ENCODE assay signal across 9 cellular contexts in genomic region chr19:30226464-30227070, GRCh38.
DNase-seq lines count a peak whose midpoint lies in the region; ATAC-seq, FAIRE-seq and TF ChIP-seq lines count a peak whose summit lies in the region.
"Had no signal": no experiment of that assay in that cellular context is flagged by ENCODE, and none has a peak within 500 bp of the region (broad histone marks: within the 10 kb centered on the region; RNA-seq: fewer than 3 reads in every experiment).

No MANE protein-coding gene starts in this region.

- SMC1A ChIA-PET in GM12878 (lab: Charles Lee; ENCODE audit: uncharacterized antibody, unreplicated experiment), result no interaction called here

- no peaks in the 10 kb centered on the region for H3K9me3 Mint-ChIP-seq in activated CD8-positive, alpha-beta memory T cell treated with anti-CD3 and anti-CD28 coated beads, Interleukin-2, amount 10 ng/mL, durations not matched to agents 7 days and 5 days (ENCODE audit: low read depth)

- peaks cover 80% of the 10 kb centered on the region for H3K27me3 Mint-ChIP-seq in activated CD8-positive, alpha-beta memory T cell treated with anti-CD3 and anti-CD28 coated beads, Interleukin-2, amount 10 ng/mL, durations not matched to agents 7 days and 5 days

- no peak for ATAC-seq in activated CD8-positive, alpha-beta memory T cell treated with anti-CD3 and anti-CD28 coated beads, Interleukin-2, amount 10 ng/mL, durations not matched to agents 7 days and 5 days
- ATAC-seq in GM12878 (no peak), upper lobe of left lung (ENCODE audit: low FRiP score in 2 of 2) (no peak), HG03025 (IDR thresholded peaks at IDR 0.05; ENCODE audit: low FRiP score, unreplicated experiment) (no peak)

- peak overlapping the region; percentile 78 for H3K4me3 Mint-ChIP-seq in activated CD8-positive, alpha-beta memory T cell treated with anti-CD3 and anti-CD28 coated beads, Interleukin-2, amount 10 ng/mL, durations not matched to agents 7 days and 5 days

- POLR2A ChIA-PET in GM12878 (lab: Charles Lee), result no interaction called here

- no peak overlapping the region for H2AFZ ChIP-seq in GM12878 (ENCODE audit: control insufficient read depth, low read depth, low read length)

- TF ChIP-seq POLR2A in GM12878 (IDR thresholded peaks at IDR 0.05; ENCODE audit: low read depth, low read length) (no peak), upper lobe of left lung (IDR thresholded peaks at IDR 0.05) (no peak)

- CTCF ChIA-PET in activated CD8-positive, alpha-beta memory T cell treated with anti-CD3 and anti-CD28 coated beads, Interleukin-2, amount 10 ng/mL, durations not matched to agents 7 days and 5 days (lab: Charles Lee), result no interaction called here
- CTCF ChIA-PET in GM12878 (lab: Yijun Ruan, JAX), result no interaction called here

- 48% methylated on average over 31 of the region's 32 CpGs for WGBS in GM12878 (ENCODE audit: insufficient coverage, insufficient replicate concordance, low lambda C conversion rate, missing lambda C conversion rate)
- 3 to 4% methylated on average over 32 of the region's 32 CpGs for WGBS in upper lobe of left lung, 2 donors

- FAIRE-seq in GM12878 (lab: Jason Lieb, UNC), result no peak

- H3K9me3 ChIP-seq in GM12878 (replicated peaks; ENCODE audit: control insufficient read depth, insufficient read depth, low read length) (no peaks in the 10 kb centered on the region; the same call in 2 of the 3 replicates), upper lobe of left lung (no peaks in the 10 kb centered on the region)

- H4K20me1 ChIP-seq in GM12878 (ENCODE audit: control insufficient read depth, insufficient read depth), result no peaks in the 10 kb centered on the region; the same call in 1 of the 2 replicates

- intact Hi-C loops in GM12878 (cut with micrococcal nuclease; ENCODE audit: unreplicated experiment), result loop anchor here (10.0 kb wide), 1 partner anchor 428 kb away; no protein-coding TSS in a partner anchor

- no TSS peak for BruUV-seq in GM12878 (replicated peaks; lab: Mats Ljungman, UMichigan)

- no peak for DNase-seq in activated CD8-positive, alpha-beta memory T cell treated with anti-CD3 and anti-CD28 coated beads, Interleukin-2, amount 10 ng/mL, durations not matched to agents 7 days and 5 days
- DNase-seq in activated CD8-positive, alpha-beta memory T cell treated with anti-CD3 and anti-CD28 coated beads, Interleukin-2, amount 50 U/mL, for 4 hours, result no peak
- DNase-seq in GM12878 (ENCODE audit: low read depth, low spot score) (no peak), mesenteric fat pad (ENCODE audit: low spot score) (peak; percentile 67), upper lobe of left lung (peak in 1 of 2 donors; percentile 58), amniotic stem cell (lab: John Stamatoyannopoulos, UW) (no peak), NAMALWA (ENCODE audit: low spot score) (no peak)
- DNase-seq: NCI-H226 had no signal

- H3K4me1 ChIP-seq in GM12878 (ENCODE audit: control insufficient read depth, insufficient read depth, low read length) (no peaks in the 10 kb centered on the region), upper lobe of left lung (peaks cover 23 to 51% (median 41%) of the 10 kb centered on the region in 4 donors)

- peak overlapping the region; percentile 67; the same call in 1 of the 2 replicates for H3K4me3 ChIP-seq in GM12878
- H3K4me3 ChIP-seq in upper lobe of left lung, result peak overlapping the region in 3 of 4 donors; percentile 48 to 70 (median 65)

- H3K79me2 ChIP-seq in GM12878 (ENCODE audit: control insufficient read depth, insufficient read depth, low read length), result no peaks in the 10 kb centered on the region

- TF ChIP-seq RAD21 in GM12878 (IDR thresholded peaks at IDR 0.05; ENCODE audit: insufficient read depth, low read depth, low read length), result no peak

- no peak overlapping the region for H3K27ac ChIP-seq in GM12878 (ENCODE audit: control insufficient read depth, insufficient read depth)
- no peak overlapping the region for H3K27ac ChIP-seq in upper lobe of left lung

- RAD21 ChIA-PET in GM12878 (lab: Charles Lee; ENCODE audit: unreplicated experiment), result no interaction called here

- no peak overlapping the region for H3K9ac ChIP-seq in GM12878 (ENCODE audit: control insufficient read depth, insufficient read depth, low read length)

- no peak for TF ChIP-seq CTCF in GM12878 (IDR thresholded peaks at IDR 0.05 in 2 of 3, conservative IDR thresholded peaks at IDR 0.05 in 1 of 3; ENCODE audit: control insufficient read depth in 2 of 3, extremely low read depth in 1 of 3, insufficient read depth in 1 of 3, low read depth in 3 of 3, low read length in 3 of 3)
- TF ChIP-seq CTCF in upper lobe of left lung (IDR thresholded peaks at IDR 0.05), result no peak

- in situ Hi-C loops in GM12878 (cut with MboI), result no loop called here

- H3K36me3 ChIP-seq in GM12878 (ENCODE audit: control insufficient read depth in 2 of 2, insufficient read depth in 2 of 2, low read length in 1 of 2), result no peaks in the 10 kb centered on the region
- H3K36me3 ChIP-seq in upper lobe of left lung, result no peaks in the 10 kb centered on the region

- peaks cover 8 to 23% of the 10 kb centered on the region in 2 experiments for H3K27me3 ChIP-seq in GM12878 (replicated peaks in 1 of 2; ENCODE audit: control insufficient read depth in 2 of 2, insufficient read depth in 2 of 2, low read length in 1 of 2)
- peaks cover 0 to 62% (median 33%) of the 10 kb centered on the region in 4 donors for H3K27me3 ChIP-seq in upper lobe of left lung

- peak overlapping the region; percentile 62 for H3K27ac Mint-ChIP-seq in activated CD8-positive, alpha-beta memory T cell treated with anti-CD3 and anti-CD28 coated beads, Interleukin-2, amount 10 ng/mL, durations not matched to agents 7 days and 5 days

- H3K4me2 ChIP-seq in GM12878 (ENCODE audit: control insufficient read depth, insufficient read depth), result peak overlapping the region; percentile 84

- TF ChIP-seq EP300 in GM12878 (IDR thresholded peaks at IDR 0.05; ENCODE audit: borderline replicate concordance in 1 of 2, control insufficient read depth in 1 of 2, low read depth in 2 of 2, low read length in 2 of 2) (no peak), upper lobe of left lung (IDR thresholded peaks at IDR 0.05) (no peak)

- H3K36me3 Mint-ChIP-seq in activated CD8-positive, alpha-beta memory T cell treated with anti-CD3 and anti-CD28 coated beads, Interleukin-2, amount 10 ng/mL, durations not matched to agents 7 days and 5 days, result peaks cover 5% of the 10 kb centered on the region

- H3K4me1 Mint-ChIP-seq in activated CD8-positive, alpha-beta memory T cell treated with anti-CD3 and anti-CD28 coated beads, Interleukin-2, amount 10 ng/mL, durations not matched to agents 7 days and 5 days, result peaks cover 19% of the 10 kb centered on the region

TF ChIP-seq in GM12878, 131 proteins besides CTCF, POLR2A, EP300 and RAD21:
- TF ChIP-seq MXI1 (IDR thresholded peaks at IDR 0.05; ENCODE audit: low read depth, low read length), result no peak
